Comparison of ENCODE assay signal across 11 cellular contexts in genomic region chr3:178195824-178196223, GRCh38.
DNase-seq lines count a peak whose midpoint lies in the region; ATAC-seq, FAIRE-seq and TF ChIP-seq lines count a peak whose summit lies in the region.
"Had no signal": no experiment of that assay in that cellular context is flagged by ENCODE, and none has a peak within 500 bp of the region (broad histone marks: within the 10 kb centered on the region; RNA-seq: fewer than 3 reads in every experiment).

No MANE protein-coding gene starts in this region.

- no peaks in the 10 kb centered on the region for H3K9me3 Mint-ChIP-seq in WTC11
- H3K9me3 Mint-ChIP-seq: central memory CD8-positive, alpha-beta T cell had no signal

- H3K36me3 Mint-ChIP-seq in WTC11: no peaks in the 10 kb centered on the region

- TF ChIP-seq CTCF in D721Med (IDR thresholded peaks at IDR 0.05; ENCODE audit: insufficient read depth, missing control alignments) (no peak), WTC11 (IDR thresholded peaks at IDR 0.05) (no peak)

- ATAC-seq in GM18499 (IDR thresholded peaks at IDR 0.05; ENCODE audit: insufficient read depth, unreplicated experiment) (peak; percentile 95), HG02571 (IDR thresholded peaks at IDR 0.05; ENCODE audit: unreplicated experiment) (peak; percentile 95), WTC11 (no peak)

- no peaks in the 10 kb centered on the region for H3K27me3 Mint-ChIP-seq in WTC11 (ENCODE audit: low read depth)
- H3K27me3 Mint-ChIP-seq: central memory CD8-positive, alpha-beta T cell had no signal

- no peak for FAIRE-seq in D721Med (lab: Jason Lieb, UNC)
- FAIRE-seq: TTC549 had no signal

- POLR2A ChIA-PET in WTC11 (lab: Charles Lee): no interaction called here

- no peak overlapping the region for H3K27ac Mint-ChIP-seq in WTC11

- CTCF ChIA-PET in WTC11 (lab: Charles Lee): no interaction called here

- no peak overlapping the region for H3K4me3 Mint-ChIP-seq in WTC11
- H3K4me3 Mint-ChIP-seq: central memory CD8-positive, alpha-beta T cell had no signal

- peaks cover 18% of the 10 kb centered on the region for H3K4me1 Mint-ChIP-seq in WTC11
- H3K4me1 Mint-ChIP-seq: central memory CD8-positive, alpha-beta T cell had no signal

- DNase-seq in OCI-M1 (lab: John Stamatoyannopoulos, UW) (peak; percentile 39), iris pigment epithelial cell (ENCODE audit: low read depth) (peak; percentile 84), anterior cingulate cortex (lab: John Stamatoyannopoulos, UW) (no peak), occipital lobe (lab: John Stamatoyannopoulos, UW) (no peak), D721Med (ENCODE audit: insufficient read length, low spot score) (no peak), WTC11 (ENCODE audit: low spot score) (no peak)
- DNase-seq: stimulated activated CD4-positive, alpha-beta T cell treated with anti-CD3 and anti-CD28 coated beads, Interleukin-4, amount 100 ng/mL, for 24 hours had no signal

TF ChIP-seq in WTC11, 78 proteins besides CTCF, POLR2A, EP300 and RAD21:
- TF ChIP-seq EMX1 (CRISPR knock-in tag; IDR thresholded peaks at IDR 0.05) (no peak), RORB (CRISPR knock-in tag; IDR thresholded peaks at IDR 0.05) (no peak)
- TF ChIP-seq, protein P1, sequence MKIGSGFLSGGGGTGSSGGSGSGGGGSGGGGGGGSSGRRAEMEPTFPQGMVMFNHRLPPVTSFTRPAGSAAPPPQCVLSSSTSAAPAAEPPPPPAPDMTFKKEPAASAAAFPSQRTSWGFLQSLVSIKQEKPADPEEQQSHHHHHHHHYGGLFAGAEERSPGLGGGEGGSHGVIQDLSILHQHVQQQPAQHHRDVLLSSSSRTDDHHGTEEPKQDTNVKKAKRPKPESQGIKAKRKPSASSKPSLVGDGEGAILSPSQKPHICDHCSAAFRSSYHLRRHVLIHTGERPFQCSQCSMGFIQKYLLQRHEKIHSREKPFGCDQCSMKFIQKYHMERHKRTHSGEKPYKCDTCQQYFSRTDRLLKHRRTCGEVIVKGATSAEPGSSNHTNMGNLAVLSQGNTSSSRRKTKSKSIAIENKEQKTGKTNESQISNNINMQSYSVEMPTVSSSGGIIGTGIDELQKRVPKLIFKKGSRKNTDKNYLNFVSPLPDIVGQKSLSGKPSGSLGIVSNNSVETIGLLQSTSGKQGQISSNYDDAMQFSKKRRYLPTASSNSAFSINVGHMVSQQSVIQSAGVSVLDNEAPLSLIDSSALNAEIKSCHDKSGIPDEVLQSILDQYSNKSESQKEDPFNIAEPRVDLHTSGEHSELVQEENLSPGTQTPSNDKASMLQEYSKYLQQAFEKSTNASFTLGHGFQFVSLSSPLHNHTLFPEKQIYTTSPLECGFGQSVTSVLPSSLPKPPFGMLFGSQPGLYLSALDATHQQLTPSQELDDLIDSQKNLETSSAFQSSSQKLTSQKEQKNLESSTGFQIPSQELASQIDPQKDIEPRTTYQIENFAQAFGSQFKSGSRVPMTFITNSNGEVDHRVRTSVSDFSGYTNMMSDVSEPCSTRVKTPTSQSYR (CRISPR knock-in tag; IDR thresholded peaks at IDR 0.05): no peak

Comparison
In these comparisons a context has a peak if more than half of its experiments do, and no peak if none do; other contexts are left out.
1. DNase-seq: peak in OCI-M1 (single experiment) and iris pigment epithelial cell (single experiment); none in anterior cingulate cortex (0 of 58), occipital lobe (single experiment), D721Med (single experiment) and WTC11 (single experiment).